10 cellular contexts compared by ENCODE assay signal in genomic region chr2:121125350-121125749, GRCh38.
"Had no signal": no experiment of that assay in that cellular context is flagged by ENCODE, and none has a peak within 500 bp of the region (broad histone marks: within the 10 kb centered on the region; RNA-seq: fewer than 3 reads in every experiment).

No MANE protein-coding gene starts in this region.

- H3K9ac ChIP-seq: KMS-11 had no signal

- H3K4me2 ChIP-seq: GM23338, KMS-11 had no signal

- ATAC-seq: GM23338 had no signal

- H3K4me3 Mint-ChIP-seq: GM23338, H9, HFFc6 had no signal

- H3K4me3 ChIP-seq: GM23338 had no signal

- H3K9me3 Mint-ChIP-seq: GM23338, H9, HFFc6 had no signal

- H3K27ac ChIP-seq: HL-60, KMS-11 had no signal

- H3K27ac Mint-ChIP-seq: GM23338, H9, HFFc6 had no signal

- FAIRE-seq: H1, H54 had no signal

- DNase-seq: H9, HCEC 1CT, HFFc6, IMR-90, KBM-7 had no signal

- H2AFZ ChIP-seq: GM23338 had no signal
